In genomic region chr17:2024572-2025219, GRCh38 we compare ENCODE assay signal across 9 cellular contexts. TPM values are rescaled to one million over a fixed set of nuclear protein-coding genes. Genes with fewer than 3 reads are reported as not detected.
DNase-seq lines count a peak whose midpoint lies in the region; ATAC-seq, FAIRE-seq and TF ChIP-seq lines count a peak whose summit lies in the region.
"Had no signal": no experiment of that assay in that cellular context is flagged by ENCODE, and none has a peak within 500 bp of the region (broad histone marks: within the 10 kb centered on the region; RNA-seq: fewer than 3 reads in every experiment).

No MANE protein-coding gene starts in this region.

- no peak overlapping the region for H3K27ac ChIP-seq in kidney (ENCODE audit: low read depth in 2 of 2, low read length in 2 of 2)
- no peak overlapping the region for H3K27ac ChIP-seq in thymus (ENCODE audit: low read depth)

- TF ChIP-seq CTCF in kidney (IDR thresholded peaks at IDR 0.05; ENCODE audit: borderline replicate concordance, extremely low read depth, insufficient read depth): no peak

- H3K4me3 ChIP-seq in kidney (ENCODE audit: low read length in 2 of 2): peak overlapping the region; percentile 29 to 39
- H3K4me3 ChIP-seq in thymus (ENCODE audit: low read length): peak overlapping the region; percentile 63

- H3K9ac ChIP-seq in kidney (ENCODE audit: low read length in 2 of 2): no peak overlapping the region

- WGBS in thymus: 1% methylated on average over 73 of the region's 73 CpGs

- peaks cover 7% of the 10 kb centered on the region for H3K27me3 Mint-ChIP-seq in activated naive CD8-positive, alpha-beta T cell

- peak overlapping the region; percentile 63 for H3K4me3 Mint-ChIP-seq in activated naive CD8-positive, alpha-beta T cell

- peaks cover 61% of the 10 kb centered on the region for H3K27me3 ChIP-seq in thymus (ENCODE audit: control insufficient read depth, insufficient read depth)

- peak; percentile 68 for DNase-seq in activated CD8-positive, alpha-beta memory T cell treated with anti-CD3 and anti-CD28 coated beads for 24 hours
- no peak for DNase-seq in activated CD8-positive, alpha-beta memory T cell treated with anti-CD3 and anti-CD28 coated beads, Interleukin-2, amount 50 U/mL, for 48 hours
- no peak for DNase-seq in kidney
- no peak for DNase-seq in midbrain (lab: John Stamatoyannopoulos, UW)
- no peak for DNase-seq in left colon

- H3K4me1 ChIP-seq in kidney (ENCODE audit: control insufficient read depth in 1 of 2, insufficient read depth in 1 of 2, low read depth in 1 of 2, low read length in 2 of 2) (peaks cover 0 to 12% of the 10 kb centered on the region in 2 donors), thymus (ENCODE audit: control insufficient read depth, insufficient read depth, low read length) (peaks cover 18% of the 10 kb centered on the region)

- no peaks in the 10 kb centered on the region for H3K9me3 Mint-ChIP-seq in activated naive CD8-positive, alpha-beta T cell (ENCODE audit: low read depth)

- H3K9me3 ChIP-seq in kidney (ENCODE audit: control insufficient read depth in 1 of 2, low read length in 2 of 2) (no peaks in the 10 kb centered on the region), thymus (ENCODE audit: control insufficient read depth) (no peaks in the 10 kb centered on the region)

- intact Hi-C loops in kidney (cut with DNase I): loop anchor here (5.0 kb wide), 1 partner anchor 112 kb away; no protein-coding TSS in a partner anchor
- intact Hi-C loops in left colon (cut with DNase I, micrococcal nuclease): loop anchor here (5.0 kb wide), 1 partner anchor 117 kb away; no protein-coding TSS in a partner anchor

- H3K36me3 ChIP-seq in kidney (ENCODE audit: control insufficient read depth in 1 of 2, insufficient read depth in 2 of 2, low read length in 2 of 2) (no peaks in the 10 kb centered on the region), thymus (ENCODE audit: control insufficient read depth, insufficient read depth) (no peaks in the 10 kb centered on the region)

- ATAC-seq in HG02885 (IDR thresholded peaks at IDR 0.05; ENCODE audit: poor library complexity, unreplicated experiment): no peak
- ATAC-seq in left colon: no peak

- no peaks in the 10 kb centered on the region for H3K36me3 Mint-ChIP-seq in activated naive CD8-positive, alpha-beta T cell

- no peak for FAIRE-seq in kidney (lab: Jason Lieb, UNC)
- FAIRE-seq: endometrium had no signal

- peaks cover 18% of the 10 kb centered on the region for H3K4me1 Mint-ChIP-seq in activated naive CD8-positive, alpha-beta T cell (ENCODE audit: low read depth)

- H3K27ac Mint-ChIP-seq in activated naive CD8-positive, alpha-beta T cell: no peak overlapping the region

RNA-seq across cellular contexts. Expression of gene RTN4RL1, which starts 0.4 kb away (rescaled TPM):
- total RNA-seq in kidney (10.7 TPM), left colon (under 1 TPM; 0.15 to 0.36 TPM)
- polyA plus RNA-seq in kidney (ENCODE audit: insufficient read depth, low read depth, low replicate concordance) (2.0 TPM), thymus (0.68 TPM)

RNA-seq across cellular contexts. Expression of gene DPH1, which starts 5.3 kb away (rescaled TPM):
- total RNA-seq in kidney (49.4 TPM), left colon (10 to 100 TPM; 31.2 to 35.1 TPM)
- polyA plus RNA-seq in kidney (ENCODE audit: insufficient read depth, low read depth, low replicate concordance) (23.3 TPM), thymus (26.4 TPM)

RNA-seq across cellular contexts. Expression of gene OVCA2, which starts 17.1 kb away (rescaled TPM):
- total RNA-seq in kidney (22.9 TPM), left colon (10 to 100 TPM; 39.2 to 39.7 TPM)
- polyA plus RNA-seq in kidney (ENCODE audit: insufficient read depth, low read depth, low replicate concordance) (63.6 TPM), thymus (81.8 TPM)

RNA-seq across cellular contexts. Expression of gene HIC1, which starts 30.2 kb away (rescaled TPM):
- total RNA-seq in kidney (13.0 TPM), left colon (10 to 100 TPM in 1 of 2 donors, 1 to 10 TPM in 1; 4.8 to 12.8 TPM)
- polyA plus RNA-seq in kidney (ENCODE audit: insufficient read depth, low read depth, low replicate concordance) (2.7 TPM), thymus (4.2 TPM)
